10 cellular contexts compared by ENCODE assay signal in genomic region chr7:112665709-112666108, GRCh38.
DNase-seq lines count a peak whose midpoint lies in the region; ATAC-seq and TF ChIP-seq lines count a peak whose summit lies in the region.
"Had no signal": no experiment of that assay in that cellular context is flagged by ENCODE, and none has a peak within 500 bp of the region (broad histone marks: within the 10 kb centered on the region; RNA-seq: fewer than 3 reads in every experiment).

No MANE protein-coding gene starts in this region.

- TF ChIP-seq CTCF in right atrium auricular region (IDR thresholded peaks at IDR 0.05) (peak in 1 of 2 donors; percentile 53), WI38 (IDR thresholded peaks at IDR 0.05; ENCODE audit: low read depth, low read length) (0 out of 2 replicates have a peak, but pooled peaks have one; percentile 13), type B pancreatic cell (conservative IDR thresholded peaks at IDR 0.05) (peak; percentile 32)

- peaks cover 0 to 7% of the 10 kb centered on the region in 2 donors for H3K9me3 ChIP-seq in right atrium auricular region

- H3K4me3 Mint-ChIP-seq in type B pancreatic cell, result no peak overlapping the region
- H3K4me3 Mint-ChIP-seq in stimulated activated naive CD8-positive, alpha-beta T cell treated with anti-CD3 and anti-CD28 coated beads, Interleukin-15, amount 100 ng/mL, for 72 hours, result no peak overlapping the region
- H3K4me3 Mint-ChIP-seq: dendritic cell treated with granulocyte-macrophage colony-stimulating factor and Interleukin-4, amounts not matched to agents 40 ng/mL and 50 ng/mL, for 4 days; T-cell had no signal

- H3K9me3 Mint-ChIP-seq in type B pancreatic cell, result peaks cover 5% of the 10 kb centered on the region
- H3K9me3 Mint-ChIP-seq in stimulated activated naive CD8-positive, alpha-beta T cell treated with anti-CD3 and anti-CD28 coated beads, Interleukin-15, amount 100 ng/mL, for 72 hours, result no peaks in the 10 kb centered on the region
- H3K9me3 Mint-ChIP-seq: T-cell had no signal

- H3K36me3 Mint-ChIP-seq in type B pancreatic cell, result no peaks in the 10 kb centered on the region
- H3K36me3 Mint-ChIP-seq: T-cell had no signal

- ATAC-seq in Right ventricle myocardium superior (ENCODE audit: poor library complexity) (peak; percentile 79), left ventricle myocardium superior (peak; percentile 59), HG03378 (IDR thresholded peaks at IDR 0.05; ENCODE audit: unreplicated experiment) (no peak)
- ATAC-seq in stimulated activated naive CD8-positive, alpha-beta T cell treated with anti-CD3 and anti-CD28 coated beads, Interleukin-15, amount 100 ng/mL, for 72 hours, result no peak
- ATAC-seq: T-cell had no signal

- peaks cover 6% of the 10 kb centered on the region for H3K4me1 Mint-ChIP-seq in type B pancreatic cell (ENCODE audit: unreplicated experiment)
- H3K4me1 Mint-ChIP-seq in stimulated activated naive CD8-positive, alpha-beta T cell treated with anti-CD3 and anti-CD28 coated beads, Interleukin-15, amount 100 ng/mL, for 72 hours, result no peaks in the 10 kb centered on the region
- H3K4me1 Mint-ChIP-seq: T-cell had no signal

- no peak overlapping the region for H3K27ac ChIP-seq in right atrium auricular region

- H3K27me3 Mint-ChIP-seq in type B pancreatic cell, result no peaks in the 10 kb centered on the region
- H3K27me3 Mint-ChIP-seq in stimulated activated naive CD8-positive, alpha-beta T cell treated with anti-CD3 and anti-CD28 coated beads, Interleukin-15, amount 100 ng/mL, for 72 hours, result no peaks in the 10 kb centered on the region
- H3K27me3 Mint-ChIP-seq: dendritic cell treated with granulocyte-macrophage colony-stimulating factor and Interleukin-4, amounts not matched to agents 40 ng/mL and 50 ng/mL, for 4 days had no signal

- no peak overlapping the region for H3K27ac Mint-ChIP-seq in type B pancreatic cell
- H3K27ac Mint-ChIP-seq in stimulated activated naive CD8-positive, alpha-beta T cell treated with anti-CD3 and anti-CD28 coated beads, Interleukin-15, amount 100 ng/mL, for 72 hours, result no peak overlapping the region
- H3K27ac Mint-ChIP-seq: dendritic cell treated with granulocyte-macrophage colony-stimulating factor and Interleukin-4, amounts not matched to agents 40 ng/mL and 50 ng/mL, for 4 days; T-cell had no signal

- intact Hi-C loops in Right ventricle myocardium superior (cut with DNase I), result no loop called here
- intact Hi-C loops in left ventricle myocardium superior (cut with micrococcal nuclease), result no loop called here

- H3K27me3 ChIP-seq in right atrium auricular region, result no peaks in the 10 kb centered on the region

- H3K36me3 ChIP-seq in right atrium auricular region, result no peaks in the 10 kb centered on the region

- no peak overlapping the region for H3K4me3 ChIP-seq in right atrium auricular region
- H3K4me3 ChIP-seq in WI38 (ENCODE audit: low read depth, low read length), result no peak overlapping the region

- DNase-seq in Right ventricle myocardium superior (no peak), right atrium auricular region (ENCODE audit: low spot score) (no peak), left ventricle myocardium superior (no peak), type B pancreatic cell (ENCODE audit: extremely low spot score, unreplicated experiment) (no peak), LoVo (ENCODE audit: low spot score) (no peak)
- DNase-seq in stimulated activated naive CD8-positive, alpha-beta T cell treated with anti-CD3 and anti-CD28 coated beads, Interleukin-15, amount 100 ng/mL, for 72 hours, result no peak
- DNase-seq: T-cell had no signal

- H3K4me1 ChIP-seq in right atrium auricular region, result no peaks in the 10 kb centered on the region

Comparison
In these comparisons a context has a peak if more than half of its experiments do, and no peak if none do; other contexts are left out.
1. ATAC-seq: peak in Right ventricle myocardium superior (single experiment) and left ventricle myocardium superior (single experiment); none in stimulated activated naive CD8-positive, alpha-beta T cell treated with anti-CD3 and anti-CD28 coated beads, Interleukin-15, amount 100 ng/mL, for 72 hours (single experiment) and HG03378 (single experiment).